34 cellular contexts compared by ENCODE assay signal in genomic region chr11:81655351-81655750, GRCh38.
"Had no signal": no experiment of that assay in that cellular context is flagged by ENCODE, and none has a peak within 500 bp of the region (broad histone marks: within the 10 kb centered on the region; RNA-seq: fewer than 3 reads in every experiment).

No MANE protein-coding gene starts in this region.

- H3K4me3 ChIP-seq: body of pancreas, breast epithelium, cardiac muscle cell, coronary artery, esophagus muscularis mucosa, gastrocnemius medialis, heart left ventricle had no signal

- DNase-seq: activated B cell treated with CpG ODN at 0.5 μM for 24 hours; activated CD4-positive, alpha-beta T cell treated with anti-CD3 and anti-CD28 coated beads for 48 hours; activated CD4-positive, alpha-beta T cell treated with anti-CD3 and anti-CD28 coated beads, Interleukin-2, amount 50 U/mL, for 1 hour; activated CD4-positive, alpha-beta T cell treated with anti-CD3 and anti-CD28 coated beads, Interleukin-2, amount 50 U/mL, for 48 hours; activated CD8-positive, alpha-beta memory T cell treated with anti-CD3 and anti-CD28 coated beads for 24 hours; activated CD8-positive, alpha-beta T cell treated with anti-CD3 and anti-CD28 coated beads for 36 hours; activated effector memory CD4-positive, alpha-beta T cell treated with Interleukin-2 at 50 U/mL for 16 hours; activated gamma-delta T cell treated with Interleukin-2 at 50 U/mL for 16 hours; activated naive CD4-positive, alpha-beta T cell treated with anti-CD3 and anti-CD28 coated beads, Interleukin-2, amount 50 U/mL, for 16 hours; activated naive CD4-positive, alpha-beta T cell treated with Interleukin-2 at 50 U/mL for 16 hours; activated T-cell treated with anti-CD3 and anti-CD28 coated beads, Interleukin-2, amount 50 U/mL, for 4 hours; amygdala; aorta; body of pancreas; central memory CD4-positive, alpha-beta T cell; cerebellar nuclear complex; dermis blood vessel endothelial cell; effector CD4-positive, alpha-beta T cell; effector memory CD8-positive, alpha-beta T cell; erythroblast; foreskin keratinocyte; gastrocnemius medialis; glutamatergic neuron; heart left ventricle; T-helper 1 cell; T-helper 17 cell; T1000; WERI-Rb-1 had no signal

- H3K36me3 ChIP-seq: breast epithelium, cardiac muscle cell, esophagus muscularis mucosa, gastrocnemius medialis, heart left ventricle, WERI-Rb-1 had no signal

- H3K4me1 ChIP-seq: body of pancreas, breast epithelium, esophagus muscularis mucosa, foreskin keratinocyte, gastrocnemius medialis, heart left ventricle had no signal

- H3K27me3 ChIP-seq: body of pancreas, breast epithelium, esophagus muscularis mucosa, foreskin keratinocyte, gastrocnemius medialis, heart left ventricle had no signal

- ATAC-seq: activated CD4-positive, CD25-positive, alpha-beta regulatory T cell treated with anti-CD3 and anti-CD28 coated beads, Interleukin-2, amount 50 U/mL, for 24 hours; activated CD8-positive, alpha-beta T cell treated with anti-CD3 and anti-CD28 coated beads for 36 hours; activated T-cell treated with anti-CD3 and anti-CD28 coated beads, Interleukin-2, amount 50 U/mL, for 4 hours; activated T-helper 17 cell treated with anti-CD3 and anti-CD28 coated beads, Interleukin-2, amount 50 U/mL, for 72 hours; body of pancreas; effector memory CD8-positive, alpha-beta T cell; foreskin keratinocyte; gastrocnemius medialis; heart left ventricle; T-helper 17 cell had no signal

- H3K27ac ChIP-seq: body of pancreas, breast epithelium, cardiac muscle cell, coronary artery, esophagus muscularis mucosa, foreskin keratinocyte, gastrocnemius medialis, heart left ventricle, WERI-Rb-1 had no signal

- H3K9me3 ChIP-seq: body of pancreas, gastrocnemius medialis had no signal
